In the genomic region with DNA sequence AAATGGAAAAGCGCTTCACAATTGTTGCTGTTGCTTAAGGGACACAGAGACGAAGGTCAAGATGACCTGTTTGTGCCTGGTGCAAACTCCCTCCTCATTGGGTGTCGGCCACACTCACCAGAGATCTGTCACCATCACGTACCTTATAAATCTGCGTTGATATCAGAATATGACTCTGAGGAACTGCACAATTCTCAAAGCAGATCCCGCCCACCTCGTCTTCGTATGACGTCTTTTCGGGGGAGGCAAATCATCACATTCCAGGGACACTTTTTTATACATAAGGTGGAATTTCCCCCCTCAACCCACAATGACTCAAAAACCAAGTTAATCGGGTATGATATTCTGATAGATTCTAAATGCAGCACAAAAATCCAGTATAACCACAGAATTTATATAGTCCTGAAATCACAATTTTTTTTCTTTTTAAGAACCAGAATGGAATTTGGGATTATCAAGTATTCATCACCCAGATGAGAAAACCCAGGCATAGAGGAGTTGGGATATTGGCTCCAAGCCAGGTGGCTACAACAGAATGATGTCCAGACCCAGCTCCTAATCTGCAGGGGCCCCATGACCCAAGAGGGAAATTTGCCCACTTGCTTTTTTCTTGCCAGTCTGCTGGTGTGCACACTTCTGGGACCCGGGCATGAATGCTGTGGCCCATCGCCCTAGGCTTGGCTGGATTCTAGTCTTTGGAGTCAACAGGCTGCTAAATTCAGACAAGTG, we compare ENCODE assay signal across 24 cellular contexts.
"Had no signal": no experiment of that assay in that cellular context is flagged by ENCODE, and none has a peak within 500 bp of the region (broad histone marks: within the 10 kb centered on the region; RNA-seq: fewer than 3 reads in every experiment).

No MANE protein-coding gene starts in this region.

- DNase-seq: activated CD4-positive, alpha-beta T cell treated with anti-CD3 and anti-CD28 coated beads for 48 hours; activated CD8-positive, alpha-beta memory T cell treated with anti-CD3 and anti-CD28 coated beads, Interleukin-2, amount 50 U/mL, for 4 hours; activated effector memory CD4-positive, alpha-beta T cell treated with anti-CD3 and anti-CD28 coated beads, Interleukin-2, amount 50 U/mL, for 16 hours; activated naive CD4-positive, alpha-beta T cell treated with anti-CD3 and anti-CD28 coated beads, Interleukin-2, amount 50 U/mL, for 16 hours; activated T-cell treated with anti-CD3 and anti-CD28 coated beads, Interleukin-2, amount 50 U/mL, for 1 hour; amygdala; dermis blood vessel endothelial cell; effector CD4-positive, alpha-beta T cell; foreskin fibroblast; heart left ventricle; kidney glomerular epithelial cell; lower lobe of right lung; mesenchymal stem cell; stimulated activated CD4-positive, alpha-beta T cell treated with anti-CD3 and anti-CD28 coated beads, Interleukin-2, amount 100 ng/mL, for 48 hours; stimulated activated naive CD8-positive, alpha-beta T cell treated with anti-CD3 and anti-CD28 coated beads, Interleukin-15, Interleukin-2, amounts not matched to agents 100 U/mL and 50 U/mL, for 24 hours; SW 1271; T-helper 9 cell; testis; transverse colon; WERI-Rb-1 had no signal

- H3K36me3 ChIP-seq: heart left ventricle, lower lobe of right lung, transverse colon, WERI-Rb-1 had no signal

- ATAC-seq: activated CD4-positive, CD25-positive, alpha-beta regulatory T cell treated with anti-CD3 and anti-CD28 coated beads, Interleukin-2, amount 50 U/mL, for 24 hours; heart left ventricle; left lobe of liver; lower lobe of right lung; natural killer cell treated with Interleukin-12 subunit alpha and Interleukin-12 subunit beta and Interleukin-15 and Interleukin-18, amount 100 ng/mL, for 72 hours; stimulated activated naive CD8-positive, alpha-beta T cell treated with anti-CD3 and anti-CD28 coated beads, Interleukin-15, Interleukin-2, amounts not matched to agents 100 U/mL and 50 U/mL, for 24 hours had no signal

- H3K9me3 ChIP-seq: heart left ventricle, lower lobe of right lung, testis, transverse colon had no signal

- H3K4me1 ChIP-seq: lower lobe of right lung, testis, transverse colon had no signal

- H3K27ac ChIP-seq: epithelial cell of prostate, heart left ventricle, lower lobe of right lung, testis, transverse colon, WERI-Rb-1 had no signal

- H3K27me3 ChIP-seq: heart left ventricle, testis, transverse colon had no signal

- H3K4me3 ChIP-seq: heart left ventricle, lower lobe of right lung, testis, transverse colon had no signal
